Comparison of ENCODE assay signal across 11 cellular contexts in the genomic region with DNA sequence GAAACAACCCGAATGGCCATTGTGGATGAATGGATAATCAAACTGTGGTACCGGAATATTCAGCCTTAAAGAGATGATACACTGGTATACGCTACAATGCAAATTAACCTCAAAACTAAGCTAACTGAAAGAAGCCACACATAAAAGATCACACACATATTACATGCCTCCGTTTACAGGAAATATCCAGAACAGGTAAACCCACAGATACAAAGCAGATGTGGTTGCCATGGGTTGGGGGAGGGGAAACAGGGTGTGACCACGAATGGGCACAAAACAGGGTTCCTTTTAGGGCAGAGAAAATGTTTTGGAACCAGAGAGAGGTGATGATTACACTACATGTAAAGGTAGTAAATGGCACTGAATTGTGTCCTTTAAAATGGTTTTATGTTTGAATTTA. TPM values are rescaled to one million over a fixed set of nuclear protein-coding genes. Genes with fewer than 3 reads are reported as not detected.
DNase-seq lines count a peak whose midpoint lies in the region; ATAC-seq and TF ChIP-seq lines count a peak whose summit lies in the region.
"Had no signal": no experiment of that assay in that cellular context is flagged by ENCODE, and none has a peak within 500 bp of the region (broad histone marks: within the 10 kb centered on the region; RNA-seq: fewer than 3 reads in every experiment).

No MANE protein-coding gene starts in this region.

- intact Hi-C loops in stomach (cut with DNase I; ENCODE audit: low total_unique reads): no loop called here

- H3K27ac ChIP-seq in gastroesophageal sphincter (peak overlapping the region; percentile 21 to 98 (median 83)), stomach (peak overlapping the region in 3 of 5 donors; percentile 24 to 78 (median 58)), foreskin keratinocyte (no peak overlapping the region)
- H3K27ac ChIP-seq: neural progenitor cell had no signal

- WGBS in gastroesophageal sphincter (ENCODE audit: low coverage in 1 of 2), 2 donors: 60 to 70% methylated on average over 4 to 5 of the region's 5 CpGs
- 79 to 87% (median 86%) methylated on average over 5 of the region's 5 CpGs for WGBS in stomach, 5 donors

- peaks cover 82% of the 10 kb centered on the region for H3K4me1 Mint-ChIP-seq in T-helper 1 cell treated with Interleukin-12 subunit alpha and Interleukin-12 subunit beta and Interleukin-4 antibody, amounts not matched to agents 30 μg/mL and 1 μg/mL, for 36 hours (ENCODE audit: low read depth)
- H3K4me1 Mint-ChIP-seq in activated T-cell treated with anti-CD3 and anti-CD28 coated beads, Interleukin-2, amount 50 U/mL, for 72 hours (ENCODE audit: low read depth): peaks cover 96% of the 10 kb centered on the region

- peaks cover 0 to 7% of the 10 kb centered on the region in 2 donors for H3K36me3 ChIP-seq in gastroesophageal sphincter
- peaks cover 0 to 12% (median 8%) of the 10 kb centered on the region in 4 donors for H3K36me3 ChIP-seq in stomach
- H3K36me3 ChIP-seq: neural progenitor cell had no signal

- H3K4me3 ChIP-seq in gastroesophageal sphincter: no peak overlapping the region
- H3K4me3 ChIP-seq in stomach: no peak overlapping the region
- H3K4me3 ChIP-seq: dorsolateral prefrontal cortex, neural progenitor cell had no signal

- ATAC-seq in activated T-cell treated with anti-CD3 and anti-CD28 coated beads, Interleukin-2, amount 50 U/mL, for 72 hours (replicated peaks in 1 of 2): peak; percentile 36 to 44
- ATAC-seq in gastroesophageal sphincter (no peak), left lobe of liver (no peak), HG03432 (IDR thresholded peaks at IDR 0.05; ENCODE audit: unreplicated experiment) (no peak), foreskin keratinocyte (no peak)

- no peak for TF ChIP-seq POLR2A in gastroesophageal sphincter (IDR thresholded peaks at IDR 0.05)
- no peak for TF ChIP-seq POLR2A in stomach (IDR thresholded peaks at IDR 0.05)

- peak overlapping the region; percentile 95 for H3K27ac Mint-ChIP-seq in T-helper 1 cell treated with Interleukin-12 subunit alpha and Interleukin-12 subunit beta and Interleukin-4 antibody, amounts not matched to agents 30 μg/mL and 1 μg/mL, for 36 hours
- H3K27ac Mint-ChIP-seq in activated T-cell treated with anti-CD3 and anti-CD28 coated beads, Interleukin-2, amount 50 U/mL, for 72 hours: peak overlapping the region; percentile 98
- H3K27ac Mint-ChIP-seq: neural progenitor cell had no signal

- no peak for TF ChIP-seq EP300 in gastroesophageal sphincter (IDR thresholded peaks at IDR 0.05)
- TF ChIP-seq EP300 in stomach (IDR thresholded peaks at IDR 0.05): no peak

- H3K9me3 Mint-ChIP-seq in T-helper 1 cell treated with Interleukin-12 subunit alpha and Interleukin-12 subunit beta and Interleukin-4 antibody, amounts not matched to agents 30 μg/mL and 1 μg/mL, for 36 hours: no peaks in the 10 kb centered on the region
- H3K9me3 Mint-ChIP-seq in activated T-cell treated with anti-CD3 and anti-CD28 coated beads, Interleukin-2, amount 50 U/mL, for 72 hours: no peaks in the 10 kb centered on the region

- H3K4me1 ChIP-seq in gastroesophageal sphincter (peaks cover 34 to 94% (median 34%) of the 10 kb centered on the region in 3 donors), stomach (peaks cover 36 to 74% (median 45%) of the 10 kb centered on the region in 4 donors), foreskin keratinocyte (peaks cover 18% of the 10 kb centered on the region)

- H3K36me3 Mint-ChIP-seq in T-helper 1 cell treated with Interleukin-12 subunit alpha and Interleukin-12 subunit beta and Interleukin-4 antibody, amounts not matched to agents 30 μg/mL and 1 μg/mL, for 36 hours (ENCODE audit: low read depth): peaks cover 45% of the 10 kb centered on the region
- peaks cover 2 to 16% of the 10 kb centered on the region in 2 donors for H3K36me3 Mint-ChIP-seq in activated T-cell treated with anti-CD3 and anti-CD28 coated beads, Interleukin-2, amount 50 U/mL, for 72 hours (ENCODE audit: insufficient read depth in 2 of 2)

- H3K27me3 Mint-ChIP-seq in T-helper 1 cell treated with Interleukin-12 subunit alpha and Interleukin-12 subunit beta and Interleukin-4 antibody, amounts not matched to agents 30 μg/mL and 1 μg/mL, for 36 hours (ENCODE audit: low read depth): no peaks in the 10 kb centered on the region
- H3K27me3 Mint-ChIP-seq in activated T-cell treated with anti-CD3 and anti-CD28 coated beads, Interleukin-2, amount 50 U/mL, for 72 hours (ENCODE audit: low read depth): no peaks in the 10 kb centered on the region

- DNase-seq in activated T-cell treated with anti-CD3 and anti-CD28 coated beads, Interleukin-2, amount 50 U/mL, for 72 hours: peak; percentile 68
- DNase-seq in stomach: no peak
- DNase-seq in left lobe of liver (ENCODE audit: low spot score): no peak
- no peak for DNase-seq in foreskin keratinocyte
- DNase-seq in superior temporal gyrus (ENCODE audit: extremely low spot score): no peak
- DNase-seq: dorsolateral prefrontal cortex, NCI-H1694 had no signal

- H3K4me3 Mint-ChIP-seq in T-helper 1 cell treated with Interleukin-12 subunit alpha and Interleukin-12 subunit beta and Interleukin-4 antibody, amounts not matched to agents 30 μg/mL and 1 μg/mL, for 36 hours: peak overlapping the region; percentile 75
- peak overlapping the region; percentile 84 to 91 for H3K4me3 Mint-ChIP-seq in activated T-cell treated with anti-CD3 and anti-CD28 coated beads, Interleukin-2, amount 50 U/mL, for 72 hours
- H3K4me3 Mint-ChIP-seq: neural progenitor cell had no signal

- no peak for TF ChIP-seq CTCF in gastroesophageal sphincter (IDR thresholded peaks at IDR 0.05)
- TF ChIP-seq CTCF in stomach (IDR thresholded peaks at IDR 0.05): no peak
- TF ChIP-seq CTCF in foreskin keratinocyte (conservative IDR thresholded peaks at IDR 0.05): no peak

- H3K9me3 ChIP-seq in gastroesophageal sphincter: no peaks in the 10 kb centered on the region
- no peaks in the 10 kb centered on the region for H3K9me3 ChIP-seq in stomach

- H3K27me3 ChIP-seq in gastroesophageal sphincter: no peaks in the 10 kb centered on the region
- no peaks in the 10 kb centered on the region for H3K27me3 ChIP-seq in stomach
- no peaks in the 10 kb centered on the region for H3K27me3 ChIP-seq in foreskin keratinocyte
- H3K27me3 ChIP-seq: dorsolateral prefrontal cortex, neural progenitor cell had no signal

RNA-seq across cellular contexts. Expression of gene ESYT2, which starts 16.6 kb away (rescaled TPM):
- total RNA-seq in activated T-cell treated with anti-CD3 and anti-CD28 coated beads, Interleukin-2, amount 50 U/mL, for 72 hours: 10 to 100 TPM; 68.6 to 68.8 TPM
- total RNA-seq in gastroesophageal sphincter (100 to 1,000 TPM; 209 to 286 (median 230) TPM), stomach (100 to 1,000 TPM in 2 of 5 donors, 10 to 100 TPM in 3; 21.6 to 137 (median 62.6) TPM), left lobe of liver (19.6 TPM), foreskin keratinocyte (60.6 and 63.8 TPM in 2 replicates)
- polyA plus RNA-seq in stomach (10 to 100 TPM in 1 of 3 donors, 1 to 10 TPM in 2; 7.6 to 22.2 (median 7.8) TPM), foreskin keratinocyte (18.5 and 21.5 TPM in 2 replicates)

RNA-seq across cellular contexts. Expression of gene DYNC2I1, which starts 43.7 kb away (rescaled TPM):
- 10 to 100 TPM; 14.2 to 14.9 TPM for total RNA-seq in activated T-cell treated with anti-CD3 and anti-CD28 coated beads, Interleukin-2, amount 50 U/mL, for 72 hours
- total RNA-seq in gastroesophageal sphincter: 10 to 100 TPM; 11.6 to 36.9 (median 23.4) TPM
- 10 to 100 TPM; 12.3 to 33.5 (median 22.0) TPM for total RNA-seq in stomach
- polyA plus RNA-seq in stomach: 1 to 10 TPM; 8.1 to 9.5 (median 8.2) TPM
- 6.7 TPM for total RNA-seq in left lobe of liver
- total RNA-seq in foreskin keratinocyte: 5.1 and 5.7 TPM in 2 replicates
- 3.7 TPM in 2 replicates for polyA plus RNA-seq in foreskin keratinocyte

Comparison
In these comparisons a context has a peak if more than half of its experiments do, and no peak if none do; other contexts are left out.
1. ATAC-seq: peak in activated T-cell treated with anti-CD3 and anti-CD28 coated beads, Interleukin-2, amount 50 U/mL, for 72 hours (2 of 2); none in gastroesophageal sphincter (single experiment), left lobe of liver (single experiment), HG03432 (single experiment) and foreskin keratinocyte (single experiment).
2. DNase-seq: peak in activated T-cell treated with anti-CD3 and anti-CD28 coated beads, Interleukin-2, amount 50 U/mL, for 72 hours (2 of 2); none in stomach (single experiment), left lobe of liver (single experiment), foreskin keratinocyte (0 of 2) and superior temporal gyrus (single experiment).